Comparison of ENCODE assay signal across 8 cellular contexts in the genomic region with DNA sequence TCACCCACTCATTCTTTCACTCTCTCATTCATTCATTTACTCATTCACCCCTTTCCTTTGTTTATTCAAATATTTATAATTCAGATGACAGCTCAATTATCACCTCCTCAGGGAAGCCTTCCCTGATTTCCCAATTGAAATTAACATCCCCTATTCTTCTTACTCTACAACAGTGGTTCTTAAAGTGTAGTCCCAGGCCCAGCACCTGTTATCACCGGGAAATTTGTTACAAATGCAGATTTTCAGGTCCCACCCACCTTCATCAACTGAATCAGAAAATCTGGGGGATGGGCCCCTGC. TPM values are rescaled to one million over a fixed set of nuclear protein-coding genes. Genes with fewer than 3 reads are reported as not detected.
"Had no signal": no experiment of that assay in that cellular context is flagged by ENCODE, and none has a peak within 500 bp of the region (broad histone marks: within the 10 kb centered on the region; RNA-seq: fewer than 3 reads in every experiment).

No MANE protein-coding gene starts in this region.

- H3K4me3 ChIP-seq: GM23338 had no signal

- H3K27ac ChIP-seq: HL-60 had no signal

- H3K27ac Mint-ChIP-seq: GM23338, H9, IgD-negative memory B cell had no signal

- H2AFZ ChIP-seq: GM23338 had no signal

- H3K4me2 ChIP-seq: GM23338 had no signal

- H3K4me1 Mint-ChIP-seq: GM23338, H9, IgD-negative memory B cell had no signal

- DNase-seq: H9, KG1 had no signal

- H3K4me3 Mint-ChIP-seq: GM23338, H9, IgD-negative memory B cell had no signal

- FAIRE-seq: H54 had no signal

- H3K36me3 Mint-ChIP-seq: IgD-negative memory B cell had no signal

- H3K9me3 Mint-ChIP-seq: GM23338, H9, IgD-negative memory B cell had no signal

RNA-seq across cellular contexts. Expression of gene KIAA1755, which starts 30.3 kb away (rescaled TPM):
- total RNA-seq: H1 had no signal
- polyA plus RNA-seq: GM23338, HepG2, IgD-negative memory B cell had no signal
